In genomic region chr17:38465420-38466345, GRCh38 we compare ENCODE assay signal across 9 cellular contexts. TPM values are rescaled to one million over a fixed set of nuclear protein-coding genes. Genes with fewer than 3 reads are reported as not detected.
DNase-seq lines count a peak whose midpoint lies in the region; ATAC-seq, FAIRE-seq and TF ChIP-seq lines count a peak whose summit lies in the region.
"Had no signal": no experiment of that assay in that cellular context is flagged by ENCODE, and none has a peak within 500 bp of the region (broad histone marks: within the 10 kb centered on the region; RNA-seq: fewer than 3 reads in every experiment).

No MANE protein-coding gene starts in this region.

- POLR2A ChIA-PET in endothelial cell of umbilical vein (lab: Charles Lee), result interaction anchor here (1.4 to 2.0 kb wide), 2 partner anchors 13 to 16 kb away, joined by 3 to 11 read pairs; no protein-coding TSS in a partner anchor

- H2AFZ ChIP-seq in endothelial cell of umbilical vein (ENCODE audit: low read depth, low read length), result no peak overlapping the region

- H3K27ac ChIP-seq in endothelial cell of umbilical vein (ENCODE audit: insufficient read depth, low read depth, low read length), result peak overlapping the region; percentile 65
- H3K27ac ChIP-seq: 22Rv1 had no signal

- no peak for TF ChIP-seq CTCF in endothelial cell of umbilical vein (IDR thresholded peaks at IDR 0.05; ENCODE audit: extremely low read depth in 1 of 2, insufficient read depth in 1 of 2, low read depth in 1 of 2, low read length in 2 of 2)

- TF ChIP-seq POLR2A in endothelial cell of umbilical vein (IDR thresholded peaks at IDR 0.05; ENCODE audit: low read depth, low read length), result no peak

- H3K4me1 ChIP-seq in endothelial cell of umbilical vein (ENCODE audit: control insufficient read depth, extremely low read depth, insufficient read depth, low read length), result peaks cover 28% of the 10 kb centered on the region
- peaks cover 24% of the 10 kb centered on the region for H3K4me1 ChIP-seq in mucosa of stomach (ENCODE audit: control insufficient read depth, insufficient read depth, low read length)

- peak overlapping the region; percentile 70 for H3K9ac ChIP-seq in endothelial cell of umbilical vein (replicated peaks; ENCODE audit: extremely low read depth, insufficient read depth, low read length)
- H3K9ac ChIP-seq in mucosa of stomach (ENCODE audit: low read length), result peak overlapping the region; percentile 62

- H3K36me3 ChIP-seq in endothelial cell of umbilical vein (ENCODE audit: control insufficient read depth in 2 of 2, extremely low read depth in 1 of 2, insufficient read depth in 2 of 2, low read length in 2 of 2), result peaks cover 28 to 56% of the 10 kb centered on the region in 2 experiments
- H3K36me3 ChIP-seq in mucosa of stomach (ENCODE audit: control insufficient read depth, insufficient read depth, low read length), result no peaks in the 10 kb centered on the region

- intact Hi-C loops in endothelial cell of umbilical vein (cut with micrococcal nuclease), result no loop called here

- dilution Hi-C loops in endothelial cell of umbilical vein (cut with MboI; ENCODE audit: extremely low pct_ligation_motif_present, low sequenced_read_pairs), result no loop called here

- DNase-seq in DMS 273 (lab: John Stamatoyannopoulos, UW; ENCODE audit: unreplicated experiment) (peak; percentile 66), DMS 273 treated with DMSO at 0.1 percent for 48 hours (lab: John Stamatoyannopoulos, UW) (no peak), endothelial cell of umbilical vein (ENCODE audit: low read depth, low spot score) (no peak), NCI-H1436 treated with DMSO at 0.1 percent for 48 hours (lab: John Stamatoyannopoulos, UW) (no peak), NCI-H128 (lab: John Stamatoyannopoulos, UW; ENCODE audit: unreplicated experiment) (no peak), midbrain (lab: John Stamatoyannopoulos, UW) (no peak)

- no TSS peak for BruUV-seq in endothelial cell of umbilical vein (replicated peaks; lab: Mats Ljungman, UMichigan)

- no peaks in the 10 kb centered on the region for H3K9me1 ChIP-seq in endothelial cell of umbilical vein (replicated peaks; ENCODE audit: control insufficient read depth, extremely low read depth, insufficient read depth, low read length)

- H3K27me3 ChIP-seq in endothelial cell of umbilical vein (ENCODE audit: control insufficient read depth in 2 of 2, insufficient read depth in 2 of 2, low read length in 2 of 2) (no peaks in the 10 kb centered on the region), mucosa of stomach (ENCODE audit: control insufficient read depth, insufficient read depth, low read length) (peaks cover 13% of the 10 kb centered on the region)

- peak overlapping the region; percentile 1 for H3K4me2 ChIP-seq in endothelial cell of umbilical vein (ENCODE audit: insufficient read depth, low read length)

- H3K79me2 ChIP-seq in endothelial cell of umbilical vein (ENCODE audit: control insufficient read depth, insufficient read depth, low read length), result peaks cover 63% of the 10 kb centered on the region

- no peak for ATAC-seq in HG03280 (IDR thresholded peaks at IDR 0.05; ENCODE audit: unreplicated experiment)

- CTCF ChIA-PET in endothelial cell of umbilical vein (lab: Charles Lee), result interaction anchor here (1.1 to 2.1 kb wide), 6 partner anchors 9 to 109 kb away, joined by 3 to 20 read pairs (median 6); no protein-coding TSS in a partner anchor

- H3K9me3 ChIP-seq in endothelial cell of umbilical vein (replicated peaks; ENCODE audit: control insufficient read depth, insufficient read depth, low read length), result no peaks in the 10 kb centered on the region
- H3K9me3 ChIP-seq in mucosa of stomach (ENCODE audit: control insufficient read depth, low read length), result no peaks in the 10 kb centered on the region

- no peaks in the 10 kb centered on the region for H4K20me1 ChIP-seq in endothelial cell of umbilical vein (replicated peaks; ENCODE audit: control insufficient read depth, extremely low read depth, insufficient read depth, low read length)

- no peak for FAIRE-seq in endothelial cell of umbilical vein (lab: Jason Lieb, UNC)

- H3K4me3 ChIP-seq in endothelial cell of umbilical vein (replicated peaks in 1 of 3; ENCODE audit: insufficient read depth in 1 of 3, low read depth in 1 of 3, low read length in 3 of 3), result no peak overlapping the region
- H3K4me3 ChIP-seq in mucosa of stomach (ENCODE audit: low read length), result peak overlapping the region; percentile 25

TF ChIP-seq in endothelial cell of umbilical vein, 7 proteins besides CTCF, POLR2A, EP300 and RAD21:
- no peak for TF ChIP-seq JUN (IDR thresholded peaks at IDR 0.05; ENCODE audit: borderline replicate concordance, insufficient read depth, insufficient read length, low read depth)
- TF ChIP-seq GATA2 (IDR thresholded peaks at IDR 0.05; ENCODE audit: insufficient read depth, insufficient read length, low read depth, low read length), result no peak
- TF ChIP-seq EZH2 (IDR thresholded peaks at IDR 0.05; ENCODE audit: borderline replicate concordance, low read depth, low read length, severe bottlenecking), result no peak
- TF ChIP-seq FOS (IDR thresholded peaks at IDR 0.05; ENCODE audit: borderline replicate concordance, insufficient read depth, low read length), result no peak
- TF ChIP-seq MYC (IDR thresholded peaks at IDR 0.05; ENCODE audit: low read depth, low read length), result no peak
- TF ChIP-seq MAX (IDR thresholded peaks at IDR 0.05; ENCODE audit: insufficient read depth, insufficient read length), result no peak
- TF ChIP-seq POLR2AphosphoS5 (IDR thresholded peaks at IDR 0.05; ENCODE audit: insufficient read depth, low read depth, low read length), result no peak
TF ChIP-seq in endothelial cell of umbilical vein: peak in this region for 0.

RNA-seq across cellular contexts. Expression of gene ARHGAP23, which starts 37.4 kb away (rescaled TPM):
- total RNA-seq in endothelial cell of umbilical vein, result 152 and 190 TPM in 2 replicates
- 22.3 and 25.4 TPM in 2 replicates for polyA plus RNA-seq in endothelial cell of umbilical vein
- 22.9 and 25.3 TPM in 2 replicates for polyA plus RNA-seq in endothelial cell of umbilical vein (2011; cell fraction: cytosol; rRNA removed)
- 53.1 and 59.2 TPM in 2 replicates for polyA plus RNA-seq in endothelial cell of umbilical vein (2011; cell fraction: nucleus; rRNA removed)
- polyA plus RNA-seq in endothelial cell of umbilical vein (2012), result 49.6 and 59.2 TPM in 2 replicates
- 42.0 and 76.2 TPM in 2 replicates for polyA minus RNA-seq in endothelial cell of umbilical vein
- 23.5 TPM for polyA minus RNA-seq in endothelial cell of umbilical vein (2011; cell fraction: cytosol; rRNA and poly(A)+ RNA removed)
- 63.5 and 75.4 TPM in 2 replicates for polyA minus RNA-seq in endothelial cell of umbilical vein (2011; cell fraction: nucleus; rRNA and poly(A)+ RNA removed)
